Comparison of ENCODE assay signal across 8 cellular contexts in the genomic region with DNA sequence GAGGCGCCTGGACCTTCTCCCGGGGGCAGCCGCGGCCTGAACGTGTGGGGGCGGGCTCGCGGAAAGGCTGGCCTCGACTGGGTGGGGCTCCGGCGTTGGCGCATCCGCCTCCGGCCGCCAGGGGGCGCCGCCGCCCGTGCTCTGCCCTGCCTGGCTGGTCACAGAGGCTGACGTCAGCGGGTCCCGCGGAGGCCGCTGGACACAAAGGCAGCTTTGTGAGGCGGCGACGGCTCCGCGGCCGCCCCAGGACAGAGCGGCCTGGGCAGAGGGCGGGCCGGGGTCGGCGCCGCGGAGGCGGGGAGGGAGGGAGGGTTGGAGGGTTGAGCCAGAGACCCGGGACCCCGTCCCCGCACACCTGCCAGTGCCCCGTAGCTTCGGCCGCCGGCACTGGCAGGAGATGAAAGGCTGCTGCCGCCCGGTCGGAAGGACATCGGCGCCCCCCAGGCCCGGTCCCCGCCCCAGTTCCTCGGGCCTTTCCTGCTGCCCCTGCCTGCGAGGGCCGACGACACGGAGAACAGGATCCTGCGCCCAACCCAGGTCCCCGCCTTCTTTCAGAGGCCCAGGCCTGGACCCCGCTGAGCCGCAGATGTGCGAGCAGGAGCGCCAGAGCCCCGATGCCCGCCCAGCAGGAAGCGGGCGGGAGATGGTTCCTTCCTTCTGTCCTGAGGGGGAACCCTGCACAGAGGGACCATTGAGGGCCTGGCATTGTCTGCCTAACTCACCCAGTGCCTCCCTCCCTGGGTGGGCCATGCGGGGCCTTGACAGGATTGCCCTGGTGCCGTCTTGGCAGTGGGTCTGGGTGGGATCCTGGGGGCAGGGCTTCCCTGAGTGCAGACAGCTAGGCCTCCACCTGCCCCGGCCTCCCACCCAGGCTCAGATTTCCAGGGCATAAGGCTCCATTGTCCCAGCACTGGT. TPM values are rescaled to one million over a fixed set of nuclear protein-coding genes. Genes with fewer than 3 reads are reported as not detected.
DNase-seq lines count a peak whose midpoint lies in the region; ATAC-seq and TF ChIP-seq lines count a peak whose summit lies in the region.

No MANE protein-coding gene starts in this region.

- H3K4me3 Mint-ChIP-seq in activated CD4-positive, alpha-beta memory T cell treated with anti-CD3 and anti-CD28 coated beads for 36 hours = peak overlapping the region; percentile 59

- peak overlapping the region; percentile 71 to 80 for H3K9ac ChIP-seq in duodenal mucosa (ENCODE audit: low read depth in 1 of 2, low read length in 2 of 2)

- H3K4me1 Mint-ChIP-seq in activated CD4-positive, alpha-beta memory T cell treated with anti-CD3 and anti-CD28 coated beads for 36 hours (ENCODE audit: low read depth) = peaks cover 6% of the 10 kb centered on the region

- WGBS in lung, 2 donors = 2% methylated on average over 42 to 70 of the region's 70 CpGs

- H3K27ac Mint-ChIP-seq in activated CD4-positive, alpha-beta memory T cell treated with anti-CD3 and anti-CD28 coated beads for 36 hours = peak overlapping the region; percentile 69

- H3K27me3 ChIP-seq in duodenal mucosa (ENCODE audit: control insufficient read depth in 1 of 2, insufficient read depth in 2 of 2, low read length in 2 of 2) (no peaks in the 10 kb centered on the region), lung (ENCODE audit: control insufficient read depth, insufficient read depth) (no peaks in the 10 kb centered on the region)

- H3K9me3 Mint-ChIP-seq in activated CD4-positive, alpha-beta memory T cell treated with anti-CD3 and anti-CD28 coated beads for 36 hours = no peaks in the 10 kb centered on the region

- peaks cover 24% of the 10 kb centered on the region in 2 donors for H3K4me1 ChIP-seq in duodenal mucosa (ENCODE audit: control insufficient read depth in 1 of 2, insufficient read depth in 2 of 2, low read length in 2 of 2)
- H3K4me1 ChIP-seq in lung (ENCODE audit: control insufficient read depth in 2 of 2, insufficient read depth in 2 of 2, low read length in 2 of 2) = peaks cover 0 to 24% of the 10 kb centered on the region in 2 donors

- no peak for DNase-seq in AG09309 (ENCODE audit: low read depth)
- DNase-seq in NCI-H748 (lab: John Stamatoyannopoulos, UW; ENCODE audit: unreplicated experiment) = peak; percentile 86
- peak; percentile 92 for DNase-seq in activated CD4-positive, alpha-beta memory T cell treated with anti-CD3 and anti-CD28 coated beads for 36 hours
- peak; percentile 91 for DNase-seq in lung (ENCODE audit: low spot score)
- peak; percentile 63 to 85 (median 69) for DNase-seq in stimulated activated CD4-positive, alpha-beta T cell treated with anti-CD3 and anti-CD28 coated beads, TNF-alpha, amount 100 ng/mL, for 24 hours (ENCODE audit: low read depth in 3 of 3)

- no peaks in the 10 kb centered on the region for H3K27me3 Mint-ChIP-seq in activated CD4-positive, alpha-beta memory T cell treated with anti-CD3 and anti-CD28 coated beads for 36 hours

- H3K36me3 ChIP-seq in duodenal mucosa (ENCODE audit: control insufficient read depth in 1 of 2, insufficient read depth in 2 of 2, low read length in 2 of 2) (peaks cover 18 to 24% of the 10 kb centered on the region in 2 donors), lung (ENCODE audit: control insufficient read depth in 2 of 2, insufficient read depth in 2 of 2, low read length in 2 of 2) (peaks cover 19 to 37% of the 10 kb centered on the region in 2 donors)

- peak overlapping the region; percentile 41 for H3K4me3 ChIP-seq in AG09309 (ENCODE audit: control insufficient read depth, low read depth, low read length)
- H3K4me3 ChIP-seq in duodenal mucosa (ENCODE audit: low read depth in 1 of 2, low read length in 2 of 2) = peak overlapping the region; percentile 51 to 60
- peak overlapping the region; percentile 15 for H3K4me3 ChIP-seq in lung

- CTCF ChIA-PET in activated CD4-positive, alpha-beta memory T cell treated with anti-CD3 and anti-CD28 coated beads for 36 hours (lab: Charles Lee) = interaction anchor here (0.6 to 8.2 kb wide), 18 partner anchors 11 to 329 kb away, joined by 3 to 102 read pairs (median 4); partner anchors contain the start of genes GNAI2, HYAL3 and NAA80

- intact Hi-C loops in activated CD4-positive, alpha-beta memory T cell treated with anti-CD3 and anti-CD28 coated beads for 36 hours (cut with micrococcal nuclease) = loop anchor here (1.0 kb wide), 3 partner anchors 14 to 33 kb away; no protein-coding TSS in a partner anchor

- H3K9me3 ChIP-seq in duodenal mucosa (ENCODE audit: control insufficient read depth in 1 of 2, low read length in 2 of 2) (no peaks in the 10 kb centered on the region), lung (ENCODE audit: control insufficient read depth in 2 of 2, insufficient read depth in 1 of 2, low read length in 1 of 2) (peaks cover 0 to 4% of the 10 kb centered on the region in 2 donors)

- POLR2A ChIA-PET in activated CD4-positive, alpha-beta memory T cell treated with anti-CD3 and anti-CD28 coated beads for 36 hours (lab: Charles Lee) = interaction anchor here (0.6 to 1.8 kb wide), 4 partner anchors 14 to 72 kb away, joined by 3 to 6 read pairs (median 4); partner anchors contain the start of gene GNAI2

- peaks cover 25% of the 10 kb centered on the region for H3K36me3 Mint-ChIP-seq in activated CD4-positive, alpha-beta memory T cell treated with anti-CD3 and anti-CD28 coated beads for 36 hours

- H3K27ac ChIP-seq in duodenal mucosa (ENCODE audit: low read depth, low read length) = peak overlapping the region; percentile 84
- H3K27ac ChIP-seq in lung (ENCODE audit: low read depth in 1 of 2, low read length in 1 of 2) = peak overlapping the region; percentile 87 to 88

- ATAC-seq in GM18867 (IDR thresholded peaks at IDR 0.05; ENCODE audit: unreplicated experiment) (peak; percentile 87), HG03108 (IDR thresholded peaks at IDR 0.05; ENCODE audit: unreplicated experiment) (peak; percentile 89), lung (ENCODE audit: insufficient read depth, low FRiP score) (peak; percentile 87)

- TF ChIP-seq CTCF in AG09309 (IDR thresholded peaks at IDR 0.05; ENCODE audit: control insufficient read depth, insufficient read depth, low read depth, low read length, missing control alignments) (peak; percentile 71), lung (IDR thresholded peaks at IDR 0.05; ENCODE audit: control extremely low read depth, extremely low read depth) (peak; percentile 99)

RNA-seq across cellular contexts. Expression of gene SEMA3B, which starts 8.7 kb away (rescaled TPM):
- under 1 TPM; 0.86 to 0.97 TPM for total RNA-seq in activated CD4-positive, alpha-beta memory T cell treated with anti-CD3 and anti-CD28 coated beads for 36 hours
- 10 to 100 TPM; 47.9 to 95.7 TPM for total RNA-seq in lung
- polyA plus RNA-seq in lung = 10 to 100 TPM; 39.6 to 75.6 TPM

RNA-seq across cellular contexts. Expression of gene LSMEM2, which starts 18.6 kb away (rescaled TPM):
- total RNA-seq in activated CD4-positive, alpha-beta memory T cell treated with anti-CD3 and anti-CD28 coated beads for 36 hours = not detected
- total RNA-seq in lung = under 1 TPM in 1 of 2 donors, not detected in 1; 0.12 TPM
- under 1 TPM; 0.10 to 0.49 TPM for polyA plus RNA-seq in lung

RNA-seq across cellular contexts. Expression of gene GNAI2, which starts 24.3 kb away (rescaled TPM):
- 100 to 1,000 TPM; 346 to 349 TPM for total RNA-seq in activated CD4-positive, alpha-beta memory T cell treated with anti-CD3 and anti-CD28 coated beads for 36 hours
- 100 to 1,000 TPM; 224 to 332 TPM for total RNA-seq in lung
- 100 to 1,000 TPM; 217 to 364 TPM for polyA plus RNA-seq in lung

RNA-seq across cellular contexts. Expression of gene IFRD2, which starts 31.9 kb away (rescaled TPM):
- 100 to 1,000 TPM; 111 to 112 TPM for total RNA-seq in activated CD4-positive, alpha-beta memory T cell treated with anti-CD3 and anti-CD28 coated beads for 36 hours
- 10 to 100 TPM; 14.7 to 98.8 TPM for total RNA-seq in lung
- 100 to 1,000 TPM in 1 of 2 donors, 10 to 100 TPM in 1; 91.4 to 107 TPM for polyA plus RNA-seq in lung

RNA-seq across cellular contexts. Expression of gene HYAL3, which starts 38.9 kb away (rescaled TPM):
- total RNA-seq in activated CD4-positive, alpha-beta memory T cell treated with anti-CD3 and anti-CD28 coated beads for 36 hours = 1 to 10 TPM; 2.5 to 4.0 TPM
- 1 to 10 TPM; 1.4 to 4.0 TPM for total RNA-seq in lung
- polyA plus RNA-seq in lung = 1 to 10 TPM; 2.5 to 4.9 TPM

Comparison
In these comparisons a context has a peak if more than half of its experiments do, and no peak if none do; other contexts are left out.
1. RNA of gene SEMA3B, which starts 8.7 kb away (total RNA-seq): 47.9 to 95.7 TPM in lung; 0.86 to 0.97 TPM in activated CD4-positive, alpha-beta memory T cell treated with anti-CD3 and anti-CD28 coated beads for 36 hours; every median in the first group is over 10 times any median in the second.
2. Peak in every context shown above with its lines, with median percentiles within 50 percentile points of each other: H3K4me3 ChIP-seq and ATAC-seq.